ENCODE assay signal across 8 cellular contexts in the genomic region with DNA sequence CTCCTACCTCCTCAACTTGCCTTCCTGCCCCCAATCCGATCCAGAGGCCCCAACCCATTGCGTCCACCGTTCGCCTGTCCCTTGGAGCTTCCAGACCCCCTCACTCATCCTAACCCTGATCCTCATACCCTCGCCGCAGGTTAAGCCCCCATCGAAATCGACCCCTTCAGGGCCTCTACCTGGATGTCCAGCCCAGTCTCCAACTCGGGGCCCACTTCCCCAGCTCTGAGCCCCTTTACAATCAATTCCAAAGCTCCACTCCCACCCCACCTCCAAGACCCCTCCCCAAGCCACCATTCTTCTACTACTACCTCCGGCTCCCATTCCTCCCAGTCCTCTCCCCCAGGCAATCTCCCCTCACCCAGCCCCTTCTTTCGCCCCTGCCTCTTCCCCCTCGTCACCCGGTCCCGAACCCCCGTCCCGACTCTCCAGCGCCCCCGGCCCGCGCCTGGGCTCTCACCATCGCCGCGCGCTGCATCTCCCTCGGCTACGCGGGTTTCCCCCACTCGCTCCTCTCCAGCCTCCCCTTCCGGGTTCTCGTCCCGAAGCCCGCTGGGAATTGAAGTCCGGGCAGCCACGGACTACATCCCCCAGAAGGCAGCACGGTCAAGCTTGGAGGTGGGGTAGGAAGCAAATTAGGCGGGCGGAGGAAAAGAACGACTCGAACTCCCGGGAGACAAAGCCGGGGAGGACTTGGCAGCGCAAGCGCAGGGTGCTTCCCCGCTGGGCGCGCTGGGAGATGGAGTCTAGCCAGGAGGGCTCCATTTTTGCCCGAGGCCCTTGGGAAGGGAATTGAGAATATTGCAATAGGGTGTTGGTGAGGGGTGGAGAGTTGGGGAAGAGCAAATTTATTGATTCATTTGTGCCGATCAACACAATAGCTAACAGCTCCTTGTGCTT. TPM values are rescaled to one million over a fixed set of nuclear protein-coding genes. Genes with fewer than 3 reads are reported as not detected.
DNase-seq lines count a peak whose midpoint lies in the region; ATAC-seq and TF ChIP-seq lines count a peak whose summit lies in the region.

A gene with protein sequence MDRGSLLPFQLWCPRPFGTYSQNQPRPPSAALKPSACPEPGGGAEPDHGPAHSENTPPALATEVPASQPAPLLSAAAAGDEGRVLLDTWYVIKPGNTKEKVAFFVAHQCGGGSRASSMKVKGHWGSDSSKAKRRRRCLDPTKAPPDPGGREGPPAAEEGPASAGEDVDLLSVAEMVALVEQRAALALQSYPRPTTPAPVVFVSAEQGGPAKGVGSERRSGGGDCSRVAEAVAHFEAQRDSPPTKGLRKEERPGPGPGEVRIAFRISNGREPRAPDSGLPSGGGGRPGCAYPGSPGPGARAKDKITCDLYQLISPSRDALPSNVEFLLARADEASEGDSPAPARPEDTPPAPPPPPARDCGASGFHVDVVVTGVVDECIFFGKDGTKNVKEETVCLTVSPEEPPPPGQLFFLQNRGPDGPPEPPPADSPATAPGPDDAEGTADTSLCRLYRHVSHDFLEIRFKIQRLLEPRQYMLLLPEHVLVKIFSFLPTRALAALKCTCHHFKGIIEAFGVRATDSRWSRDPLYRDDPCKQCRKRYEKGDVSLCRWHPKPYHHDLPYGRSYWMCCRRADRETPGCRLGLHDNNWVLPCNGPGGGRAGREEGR (minus strand): TSS at position 508 of the 900 bp plus-strand sequence. CDS start 17,401 bp downstream, outside the sequence.

- H3K14ac ChIP-seq in trophoblast cell (ENCODE audit: low read length): peak within 1 kb of the TSS; percentile 83

- peak within 1 kb of the TSS; percentile 56 for H2BK120ac ChIP-seq in trophoblast cell (ENCODE audit: insufficient read depth, low read length, poor library complexity)

- ATAC-seq in HG02763 (IDR thresholded peaks at IDR 0.05; ENCODE audit: unreplicated experiment) (peak; percentile 89), T-cell (replicated peaks in 1 of 4) (peak; percentile 99)

- intact Hi-C loops in adrenal gland (cut with DNase I): no loop called here
- intact Hi-C loops in cardiac septum (cut with DNase I): loop anchor here (2.0 to 5.0 kb wide), 3 partner anchors 14 to 38 kb away; a partner anchor contains a TSS

- peak within 1 kb of the TSS; percentile 69 for H4K91ac ChIP-seq in trophoblast cell (ENCODE audit: low read depth, low read length)

- WGBS in adrenal gland, 4 donors: 0 to 1% (median 1%) methylated on average over 31 to 48 of the region's 48 CpGs
- no CpG with 5 or more reads among the region's 48 CpGs for WGBS in trophoblast cell (ENCODE audit: extremely low coverage, insufficient coverage, insufficient read length)

- peaks cover 36 to 38% (median 38%) of the 10 kb centered on the region in 3 donors for H3K4me1 Mint-ChIP-seq in T-cell
- peaks cover 17% of the 10 kb centered on the region for H3K4me1 Mint-ChIP-seq in type B pancreatic cell (ENCODE audit: unreplicated experiment)

- peak within 1 kb of the TSS; percentile 51 for H2BK12ac ChIP-seq in trophoblast cell (ENCODE audit: low read length)

- peak within 1 kb of the TSS; percentile 94 for H3K18ac ChIP-seq in trophoblast cell (ENCODE audit: low read length)

- peaks cover 12% of the 10 kb centered on the region for H3K79me2 ChIP-seq in trophoblast cell (ENCODE audit: control insufficient read depth, insufficient read depth, low read length, poor library complexity)

- H3K9ac ChIP-seq in trophoblast cell (ENCODE audit: low read length): peak within 1 kb of the TSS; percentile 85

- peak in 1 of 2 donors; percentile 72 for TF ChIP-seq POLR2A in adrenal gland (IDR thresholded peaks at IDR 0.05)

- DNase-seq in NCI-H1436 treated with DMSO at 0.1 percent for 48 hours (lab: John Stamatoyannopoulos, UW) (peak; percentile 92), T-cell (peak; percentile 85 to 96 (median 91)), adrenal gland (peak; percentile 95 to 99 (median 98)), cardiac septum (ENCODE audit: low spot score) (peak; percentile 98), trophoblast cell (peak; percentile 98 to 99), type B pancreatic cell (ENCODE audit: extremely low spot score, unreplicated experiment) (peak; percentile 95)

- H3K27me3 Mint-ChIP-seq in T-cell (no peaks in the 10 kb centered on the region), type B pancreatic cell (no peaks in the 10 kb centered on the region)

- no peaks in the 10 kb centered on the region for H3K36me3 Mint-ChIP-seq in T-cell
- H3K36me3 Mint-ChIP-seq in type B pancreatic cell: no peaks in the 10 kb centered on the region

- H3K4me2 ChIP-seq in trophoblast cell (ENCODE audit: low read length): peak within 1 kb of the TSS; percentile 81

- H3K4me1 ChIP-seq in adrenal gland (replicated peaks in 1 of 2) (peaks cover 4 to 22% of the 10 kb centered on the region in 2 donors), trophoblast cell (ENCODE audit: control insufficient read depth in 1 of 2, insufficient read depth in 2 of 2, low read length in 2 of 2) (peaks cover 0 to 2% of the 10 kb centered on the region in 2 experiments)

- CTCF ChIA-PET in T-cell (lab: Charles Lee): interaction anchor here (0.6 to 1.9 kb wide), 12 partner anchors 10 to 148 kb away, joined by 3 to 7 read pairs (median 4); a partner anchor contains a TSS

- POLR2A ChIA-PET in T-cell (lab: Charles Lee): interaction anchor here (0.6 to 1.0 kb wide), 3 partner anchors 18 to 43 kb away, joined by 4 to 7 read pairs (median 6); a partner anchor contains a TSS

- peak within 1 kb of the TSS; percentile 83 for H4K12ac ChIP-seq in trophoblast cell (ENCODE audit: low read depth, low read length)

- H3K27ac ChIP-seq in adrenal gland (peak within 1 kb of the TSS in 3 of 5 donors; percentile 44 to 69 (median 50)), trophoblast cell (ENCODE audit: low read depth, low read length) (no peak within 1 kb of the TSS)

- peak within 1 kb of the TSS; percentile 82 to 95 (median 92) for H3K4me3 Mint-ChIP-seq in T-cell
- H3K4me3 Mint-ChIP-seq in type B pancreatic cell: peak within 1 kb of the TSS; percentile 99

- peak within 1 kb of the TSS; percentile 82 for H3K4ac ChIP-seq in trophoblast cell (ENCODE audit: low read depth, low read length)

- H3K23ac ChIP-seq in trophoblast cell (ENCODE audit: low read length): no peak within 1 kb of the TSS

- H3K4me3 ChIP-seq in adrenal gland (peak within 1 kb of the TSS in 3 of 4 donors; percentile 58 to 92 (median 76)), trophoblast cell (ENCODE audit: low read depth, low read length) (peak within 1 kb of the TSS; percentile 82)

- H2BK5ac ChIP-seq in trophoblast cell (ENCODE audit: low read depth, low read length, poor library complexity): peak within 1 kb of the TSS; percentile 50

- H3K27ac Mint-ChIP-seq in T-cell (peak within 1 kb of the TSS; percentile 89 to 91), type B pancreatic cell (peak within 1 kb of the TSS; percentile 94)

- H3K36me3 ChIP-seq in adrenal gland (replicated peaks in 1 of 2) (no peaks in the 10 kb centered on the region), trophoblast cell (ENCODE audit: control insufficient read depth in 1 of 2, insufficient read depth in 2 of 2, low read length in 2 of 2) (peaks cover 0 to 2% of the 10 kb centered on the region in 2 experiments)

- H3K9me3 Mint-ChIP-seq in T-cell (no peaks in the 10 kb centered on the region), type B pancreatic cell (no peaks in the 10 kb centered on the region)

- H3K27me3 ChIP-seq in adrenal gland: no peaks in the 10 kb centered on the region
- no peaks in the 10 kb centered on the region for H3K27me3 ChIP-seq in trophoblast cell (ENCODE audit: insufficient read depth, low read length)

- TF ChIP-seq CTCF in GM12874 (IDR thresholded peaks at IDR 0.05; ENCODE audit: insufficient read depth, low read depth, low read length) (peak; percentile 39; the same call in 1 of the 2 replicates), adrenal gland (IDR thresholded peaks at IDR 0.05) (no peak), type B pancreatic cell (conservative IDR thresholded peaks at IDR 0.05) (peak; percentile 24)

- peaks cover 7% of the 10 kb centered on the region for H3K79me1 ChIP-seq in trophoblast cell (ENCODE audit: low read length)

- H2AFZ ChIP-seq in trophoblast cell (ENCODE audit: insufficient read depth, low read length, poor library complexity): peak within 1 kb of the TSS; percentile 39

- no peaks in the 10 kb centered on the region for H3K9me3 ChIP-seq in adrenal gland (replicated peaks in 1 of 3)
- no peaks in the 10 kb centered on the region for H3K9me3 ChIP-seq in trophoblast cell (ENCODE audit: insufficient read depth, low read depth, low read length)

- peak within 1 kb of the TSS; percentile 64 for H2AK5ac ChIP-seq in trophoblast cell (ENCODE audit: low read length)

- H4K8ac ChIP-seq in trophoblast cell (ENCODE audit: low read depth, low read length): peak within 1 kb of the TSS; percentile 95

RNA-seq across cellular contexts. Expression of the gene that starts here (rescaled TPM):
- total RNA-seq in T-cell: 10 to 100 TPM; 27.9 to 48.3 (median 38.0) TPM
- total RNA-seq in adrenal gland: 10 to 100 TPM in 7 of 8 donors, 1 to 10 TPM in 1; 5.7 to 25.6 (median 12.0) TPM
- 10 to 100 TPM in 1 of 3 donors, 1 to 10 TPM in 2; 3.2 to 19.5 (median 9.1) TPM for polyA plus RNA-seq in adrenal gland
- 8.2 TPM for total RNA-seq in cardiac septum
- polyA plus RNA-seq in trophoblast cell (2013): 21.9 and 23.0 TPM in 2 replicates
- 27.8 and 37.5 TPM in 2 replicates for total RNA-seq in type B pancreatic cell (ENCODE audit: low replicate concordance)

Comparison
In these comparisons a context has a peak if more than half of its experiments do, and no peak if none do; other contexts are left out.
1. CTCF ChIP-seq: peak in GM12874 (single experiment) and type B pancreatic cell (single experiment); none in adrenal gland (0 of 6).
2. Peak in every context shown above with its lines, with median percentiles within 50 percentile points of each other: DNase-seq.